Comparison of ENCODE assay signal across 8 cellular contexts in the genomic region with DNA sequence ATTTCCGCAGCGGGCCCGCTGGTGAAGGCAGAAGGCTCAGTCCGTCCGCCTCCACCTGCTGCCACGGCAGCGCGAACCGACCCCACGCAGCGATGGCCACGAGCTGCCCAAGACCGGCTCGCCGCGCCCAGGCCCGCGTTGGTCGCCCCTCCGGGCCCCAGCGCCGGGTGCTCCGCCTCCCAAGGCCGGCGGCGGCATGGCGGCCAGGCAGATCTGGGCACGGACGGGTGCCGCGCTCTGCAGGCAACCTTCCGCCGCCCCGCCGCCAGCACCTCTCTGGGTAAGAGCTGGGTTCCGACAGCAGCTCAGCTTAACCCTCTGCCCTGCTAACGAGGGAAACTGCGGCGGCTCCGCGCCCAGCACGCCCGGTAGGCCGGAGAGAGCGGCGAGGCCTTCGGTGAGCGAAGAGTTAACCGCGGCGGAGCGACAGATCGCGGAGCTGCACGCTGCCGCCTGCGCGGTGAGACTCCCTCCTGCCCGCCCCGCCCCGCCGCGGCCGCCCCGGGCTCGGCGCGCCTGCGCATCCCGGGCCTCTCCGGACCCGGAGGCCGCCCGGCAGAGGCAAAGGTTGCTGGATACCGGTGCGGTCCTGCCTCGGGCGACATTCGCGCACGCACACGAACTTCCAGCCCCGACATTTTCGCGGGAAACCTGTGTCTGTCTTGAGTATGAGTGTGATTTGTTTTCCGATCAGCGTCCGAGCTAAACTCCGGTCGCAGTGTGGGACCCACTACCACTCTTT. TPM values are rescaled to one million over a fixed set of nuclear protein-coding genes. Genes with fewer than 3 reads are reported as not detected.
DNase-seq lines count a peak whose midpoint lies in the region; ATAC-seq and TF ChIP-seq lines count a peak whose summit lies in the region.

C1orf53 (plus strand) TSS at position 177 of the 742 bp plus-strand sequence; CDS start at position 197, 20 bp downstream.

- H3K27ac ChIP-seq in C4-2B: peak within 1 kb of the TSS; percentile 98

- TF ChIP-seq CTCF in C4-2B (conservative IDR thresholded peaks at IDR 0.05): no peak

- peak; percentile 93 for ATAC-seq in GM19328 (IDR thresholded peaks at IDR 0.05; ENCODE audit: unreplicated experiment)
- peak; percentile 97 for ATAC-seq in HG03460 (IDR thresholded peaks at IDR 0.05; ENCODE audit: unreplicated experiment)

- DNase-seq in NCI-H69 (lab: John Stamatoyannopoulos, UW) (peak; percentile 98), ecto neural progenitor cell (ENCODE audit: low spot score) (peak; percentile 92), lung microvascular endothelial cell (ENCODE audit: low read depth in 2 of 2) (peak; percentile 89 to 90)
- peak; percentile 82 to 84 for DNase-seq in activated CD4-positive, alpha-beta T cell treated with anti-CD3 and anti-CD28 coated beads, Interleukin-2, amount 50 U/mL, for 48 hours
- DNase-seq in stimulated activated CD4-positive, alpha-beta T cell treated with anti-CD3 and anti-CD28 coated beads, TNF-alpha, amount 100 ng/mL, for 48 hours (ENCODE audit: low read depth in 3 of 3): peak; percentile 50 to 76 (median 60)

RNA-seq across cellular contexts. Expression of gene C1orf53, which starts in this region (rescaled TPM):
- total RNA-seq in lung microvascular endothelial cell: 3.4 and 3.5 TPM in 2 replicates

Comparison
In these comparisons a context has a peak if more than half of its experiments do, and no peak if none do; other contexts are left out.
1. Peak in every context shown above with its lines: DNase-seq, ATAC-seq and H3K27ac ChIP-seq.